28 cellular contexts compared by ENCODE assay signal in genomic region chr13:59300347-59301165, GRCh38.
DNase-seq lines count a peak whose midpoint lies in the region; ATAC-seq and TF ChIP-seq lines count a peak whose summit lies in the region.
"Had no signal": no experiment of that assay in that cellular context is flagged by ENCODE, and none has a peak within 500 bp of the region (broad histone marks: within the 10 kb centered on the region; RNA-seq: fewer than 3 reads in every experiment).

No MANE protein-coding gene starts in this region.

- H3K4me1 ChIP-seq in SK-N-SH (ENCODE audit: control insufficient read depth in 1 of 2, insufficient read depth in 2 of 2, low read depth in 1 of 2, low read length in 1 of 2), result peaks cover 0 to 3% of the 10 kb centered on the region in 2 experiments; a peak in 1 of 4 replicates
- peaks cover 26% of the 10 kb centered on the region for H3K4me1 ChIP-seq in body of pancreas
- no peaks in the 10 kb centered on the region for H3K4me1 ChIP-seq in neural progenitor cell
- H3K4me1 ChIP-seq in spleen, result no peaks in the 10 kb centered on the region
- H3K4me1 ChIP-seq: BLaER1 had no signal

- H3K9me3 ChIP-seq in SK-N-SH (no peaks in the 10 kb centered on the region), body of pancreas (no peaks in the 10 kb centered on the region), neural progenitor cell (ENCODE audit: low read depth) (peaks cover 4% of the 10 kb centered on the region), spleen (peaks cover 0 to 22% (median 7%) of the 10 kb centered on the region in 8 donors)
- H3K9me3 ChIP-seq: BLaER1 had no signal

- POLR2A ChIA-PET in SK-N-SH (lab: Yijun Ruan, JAX), result no interaction called here

- H3K27me3 Mint-ChIP-seq in neural progenitor cell (ENCODE audit: insufficient read depth, low read depth), result peaks cover 3% of the 10 kb centered on the region

- H3K4me3 ChIP-seq in SK-N-SH (ENCODE audit: low read depth in 2 of 2, low read length in 1 of 2) (no peak overlapping the region), body of pancreas (no peak overlapping the region), neural progenitor cell (no peak overlapping the region), spleen (no peak overlapping the region)
- H3K4me3 ChIP-seq: BLaER1, PC-9, SK-N-MC had no signal

- H3K4me2 ChIP-seq in SK-N-SH, result no peak overlapping the region
- H3K4me2 ChIP-seq in neural progenitor cell, result no peak overlapping the region
- H3K4me2 ChIP-seq: BLaER1, PC-9 had no signal

- H4K20me1 ChIP-seq in SK-N-SH (ENCODE audit: insufficient read depth), result no peaks in the 10 kb centered on the region
- H4K20me1 ChIP-seq in neural progenitor cell (ENCODE audit: low read depth), result no peaks in the 10 kb centered on the region
- H4K20me1 ChIP-seq: BLaER1 had no signal

- CTCF ChIA-PET in SK-N-SH (lab: Yijun Ruan, JAX), result interaction anchor here (0.9 to 1.3 kb wide), 2 partner anchors 13 to 42 kb away, joined by 3 read pairs; no protein-coding TSS in a partner anchor

- peak; percentile 24; the same call in 1 of the 3 replicates for ATAC-seq in SK-N-SH treated with all-trans-retinoic acid at 6 μM for 48 hours
- peak; percentile 38 for ATAC-seq in body of pancreas
- ATAC-seq: HCT116, HepG2 had no signal

- H3K36me3 ChIP-seq in SK-N-SH (replicated peaks in 1 of 2; ENCODE audit: control insufficient read depth in 1 of 2, insufficient read depth in 2 of 2, low read length in 1 of 2) (no peaks in the 10 kb centered on the region), body of pancreas (replicated peaks in 1 of 2; ENCODE audit: insufficient read depth in 1 of 2, low read depth in 2 of 2) (no peaks in the 10 kb centered on the region), neural progenitor cell (no peaks in the 10 kb centered on the region), spleen (no peaks in the 10 kb centered on the region)
- H3K36me3 ChIP-seq: BLaER1 had no signal

- H3K27me3 ChIP-seq in SK-N-SH (ENCODE audit: insufficient read depth) (no peaks in the 10 kb centered on the region), body of pancreas (no peaks in the 10 kb centered on the region), neural progenitor cell (no peaks in the 10 kb centered on the region), spleen (replicated peaks in 1 of 7) (no peaks in the 10 kb centered on the region)
- H3K27me3 ChIP-seq: BLaER1 had no signal

- intact Hi-C loops in body of pancreas (cut with DNase I), result no loop called here
- intact Hi-C loops in spleen (cut with DNase I; ENCODE audit: low total_unique reads), result no loop called here

- H3K4me1 Mint-ChIP-seq in neural progenitor cell, result peaks cover 4% of the 10 kb centered on the region
- H3K4me1 Mint-ChIP-seq: CD4-positive, alpha-beta memory T cell had no signal

- no peaks in the 10 kb centered on the region for H3K9me2 ChIP-seq in SK-N-SH

- no peak overlapping the region for H2AFZ ChIP-seq in SK-N-SH (ENCODE audit: low read depth)
- H2AFZ ChIP-seq in neural progenitor cell (replicated peaks), result peak overlapping the region; percentile 57
- H2AFZ ChIP-seq: PC-9 had no signal

- H3K27ac ChIP-seq in SK-N-SH (ENCODE audit: low read depth in 2 of 2, low read length in 1 of 2) (no peak overlapping the region), body of pancreas (peak overlapping the region in 3 of 4 donors; percentile 8 to 34 (median 19)), neural progenitor cell (no peak overlapping the region), spleen (no peak overlapping the region)
- H3K27ac ChIP-seq: 22Rv1, BLaER1, PC-9, SK-N-MC had no signal

- TF ChIP-seq POLR2A in body of pancreas (IDR thresholded peaks at IDR 0.05) (no peak), spleen (IDR thresholded peaks at IDR 0.05) (no peak)

- H3K27ac Mint-ChIP-seq in neural progenitor cell, result no peak overlapping the region

- no peak for DNase-seq in SK-N-SH
- DNase-seq in body of pancreas, result peak in 1 of 4 donors; percentile 24
- DNase-seq in neural progenitor cell (ENCODE audit: low spot score), result no peak
- no peak for DNase-seq in spleen
- DNase-seq in GM19238 (ENCODE audit: insufficient read length, low spot score), result no peak
- DNase-seq in SK-N-DZ (ENCODE audit: low spot score), result no peak
- DNase-seq in NAMALWA (ENCODE audit: low spot score), result no peak
- DNase-seq: ACHN; CD4-positive, alpha-beta memory T cell; DMS153; GOT3; KBM-7; MM.1S; NCI-H1092; NCI-H1436; NCI-H187 treated with DMSO at 0.1 percent for 48 hours; NCI-H2107; NCI-H446 treated with DMSO at 0.1 percent for 48 hours; NCI-H526 treated with DMSO at 0.1 percent for 48 hours; PC-9; RPMI8226; SHP77 had no signal

- H3F3A ChIP-seq in SK-N-SH (replicated peaks; ENCODE audit: insufficient read depth), result no peaks in the 10 kb centered on the region
- H3F3A ChIP-seq in neural progenitor cell (ENCODE audit: low read depth), result no peaks in the 10 kb centered on the region

- H3K79me2 ChIP-seq in SK-N-SH (ENCODE audit: insufficient read depth) (no peaks in the 10 kb centered on the region), neural progenitor cell (ENCODE audit: low read depth) (no peaks in the 10 kb centered on the region)

- 81% methylated on average over 9 of the region's 9 CpGs for WGBS in SK-N-SH (ENCODE audit: low lambda C conversion rate)
- WGBS in body of pancreas, 2 donors, result 72 to 73% methylated on average over 9 of the region's 9 CpGs
- WGBS in spleen, 5 donors, result 83 to 92% (median 89%) methylated on average over 9 of the region's 9 CpGs

- TF ChIP-seq CTCF in SK-N-SH (IDR thresholded peaks at IDR 0.05), result no peak
- TF ChIP-seq CTCF in body of pancreas (IDR thresholded peaks at IDR 0.05), result no peak
- no peak for TF ChIP-seq CTCF in neural progenitor cell (IDR thresholded peaks at IDR 0.05)
- no peak for TF ChIP-seq CTCF in spleen (IDR thresholded peaks at IDR 0.05 in 8 of 11, conservative IDR thresholded peaks at IDR 0.05 in 3 of 11)

- no peak overlapping the region for H3K9ac ChIP-seq in SK-N-SH
- no peak overlapping the region for H3K9ac ChIP-seq in neural progenitor cell
- H3K9ac ChIP-seq: BLaER1 had no signal

- H3K36me3 Mint-ChIP-seq in neural progenitor cell, result no peaks in the 10 kb centered on the region
- H3K36me3 Mint-ChIP-seq: CD4-positive, alpha-beta memory T cell had no signal

- H3K9me3 Mint-ChIP-seq in neural progenitor cell, result peaks cover 16% of the 10 kb centered on the region

- no peak for TF ChIP-seq RAD21 in SK-N-SH (IDR thresholded peaks at IDR 0.05; ENCODE audit: low read length)

- TF ChIP-seq EP300 in SK-N-SH (IDR thresholded peaks at IDR 0.05; ENCODE audit: borderline replicate concordance in 1 of 2, low read depth in 1 of 2, low read length in 1 of 2), result no peak

- no peak overlapping the region for H3K4me3 Mint-ChIP-seq in neural progenitor cell
- H3K4me3 Mint-ChIP-seq: CD4-positive, alpha-beta memory T cell had no signal

TF ChIP-seq in SK-N-SH treated with all-trans-retinoic acid at 6 μM for 48 hours, 23 proteins besides CTCF, POLR2A, EP300 and RAD21:
- TF ChIP-seq CREB5 (CRISPR knock-in tag; IDR thresholded peaks at IDR 0.05; ENCODE audit: low read depth), result no peak

TF ChIP-seq in SK-N-SH, 30 proteins besides CTCF, POLR2A, EP300 and RAD21:
- TF ChIP-seq TAF1 (IDR thresholded peaks at IDR 0.05; ENCODE audit: borderline replicate concordance, low read depth, low read length), result no peak

Comparison
In these comparisons a context has a peak if more than half of its experiments do, and no peak if none do; other contexts are left out.
1. H3K27ac ChIP-seq: peak in body of pancreas (3 of 4); none in SK-N-SH (0 of 2), neural progenitor cell (single experiment) and spleen (0 of 8).